ENCODE assay signal across 8 cellular contexts in genomic region chr15:82047493-82048446, GRCh38. TPM values are rescaled to one million over a fixed set of nuclear protein-coding genes. Genes with fewer than 3 reads are reported as not detected.
DNase-seq lines count a peak whose midpoint lies in the region; ATAC-seq and TF ChIP-seq lines count a peak whose summit lies in the region.

No MANE protein-coding gene starts in this region.

- peaks cover 8 to 11% of the 10 kb centered on the region in 2 donors for H3K27me3 Mint-ChIP-seq in natural killer cell (ENCODE audit: low read depth in 2 of 2)

- no peaks in the 10 kb centered on the region for H3K36me3 Mint-ChIP-seq in natural killer cell

- no peaks in the 10 kb centered on the region for H3K9me3 ChIP-seq in Peyer's patch

- peak overlapping the region; percentile 90 for H3K4me3 Mint-ChIP-seq in natural killer cell

- no peak for TF ChIP-seq CTCF in Peyer's patch (IDR thresholded peaks at IDR 0.05)
- no peak for TF ChIP-seq CTCF in epithelial cell of proximal tubule (conservative IDR thresholded peaks at IDR 0.05; ENCODE audit: low read depth, low read length)
- no peak for TF ChIP-seq CTCF in natural killer cell (IDR thresholded peaks at IDR 0.05)

- peaks cover 7 to 33% of the 10 kb centered on the region in 2 donors for H3K4me1 Mint-ChIP-seq in natural killer cell

- TF ChIP-seq POLR2A in Peyer's patch (IDR thresholded peaks at IDR 0.05), result no peak

- H3K27ac Mint-ChIP-seq in natural killer cell, result peak overlapping the region; percentile 43 to 76

- ATAC-seq in Right ventricle myocardium inferior (peak; percentile 1), natural killer cell (peak in 1 of 3 donors; percentile 0), HG02678 (IDR thresholded peaks at IDR 0.05; ENCODE audit: unreplicated experiment) (no peak), HG02970 (IDR thresholded peaks at IDR 0.05; ENCODE audit: low FRiP score, unreplicated experiment) (no peak)

- H3K9me3 Mint-ChIP-seq in natural killer cell, result no peaks in the 10 kb centered on the region

- H3K36me3 ChIP-seq in Peyer's patch, result no peaks in the 10 kb centered on the region

- DNase-seq in Right ventricle myocardium inferior (ENCODE audit: missing footprints) (no peak), cardiac septum (ENCODE audit: low spot score) (no peak), Peyer's patch (peak in 1 of 3 donors; percentile 53), epithelial cell of proximal tubule (ENCODE audit: low read depth) (no peak), natural killer cell (no peak), GM19238 (ENCODE audit: insufficient read length, low spot score) (no peak)

- H3K4me3 ChIP-seq in Peyer's patch (peak overlapping the region; percentile 58 to 87 (median 66)), epithelial cell of proximal tubule (ENCODE audit: low read depth, low read length) (peak overlapping the region; percentile 53)

- H3K4me1 ChIP-seq in Peyer's patch, result peaks cover 0 to 26% (median 5%) of the 10 kb centered on the region in 4 donors

- intact Hi-C loops in Right ventricle myocardium inferior (cut with DNase I), result loop anchor here (2.0 to 10.0 kb wide), 5 partner anchors 135 to 635 kb away; no protein-coding TSS in a partner anchor
- intact Hi-C loops in cardiac septum (cut with DNase I), result loop anchor here (5.0 kb wide), 2 partner anchors 150 to 565 kb away; no protein-coding TSS in a partner anchor
- intact Hi-C loops in natural killer cell (cut with micrococcal nuclease), result loop anchor here (5.0 kb wide), 1 partner anchor 565 kb away; no protein-coding TSS in a partner anchor

- H3K27ac ChIP-seq in Peyer's patch, result peak overlapping the region in 3 of 4 donors; percentile 77 to 90 (median 90)

- no peaks in the 10 kb centered on the region for H3K27me3 ChIP-seq in Peyer's patch

RNA-seq across cellular contexts. Expression of gene MEX3B, which starts 2.0 kb away (rescaled TPM):
- total RNA-seq in Right ventricle myocardium inferior (4.0 TPM), cardiac septum (2.6 TPM), Peyer's patch (1 to 10 TPM in 2 of 4 donors, under 1 TPM in 1, not detected in 1; 0.40 to 1.7 (median 1.1) TPM), epithelial cell of proximal tubule (4.7 and 4.9 TPM in 2 replicates), natural killer cell (1 to 10 TPM; 1.4 to 2.4 (median 1.7) TPM)
